ENCODE assay signal across 9 cellular contexts in the genomic region with DNA sequence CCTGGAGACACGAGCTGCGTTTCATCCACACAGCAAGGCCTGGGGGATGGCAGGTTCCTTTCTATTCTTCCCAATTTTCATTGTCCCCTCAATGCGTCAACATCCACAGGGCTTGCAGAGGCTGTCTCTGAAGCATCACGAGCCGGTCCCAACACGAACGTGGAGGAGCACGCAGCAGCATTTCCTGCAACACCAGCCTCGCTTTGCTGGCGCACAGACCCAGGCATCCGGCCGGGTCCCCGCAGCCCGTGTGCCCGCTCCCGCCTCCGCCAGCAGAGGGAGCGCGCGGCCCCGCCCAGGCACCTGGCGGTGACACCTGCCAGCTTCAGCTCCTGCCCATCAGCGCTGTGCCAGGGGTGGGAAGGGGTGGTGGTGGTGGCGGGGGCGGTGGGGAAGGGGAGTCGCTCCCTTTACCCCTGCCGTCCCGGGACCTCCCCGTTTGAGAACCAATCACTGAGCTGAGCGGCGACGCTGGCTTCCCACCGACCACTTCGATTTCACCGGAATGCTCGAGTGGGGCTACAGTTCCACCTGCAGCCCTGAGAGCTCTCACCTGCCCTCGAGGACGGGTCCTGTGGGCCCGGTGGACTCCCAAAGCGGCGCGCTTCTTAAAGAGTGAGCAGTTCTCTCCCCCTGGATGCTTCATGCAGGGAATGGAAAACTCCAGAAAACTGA.
DNase-seq lines count a peak whose midpoint lies in the region; TF ChIP-seq lines count a peak whose summit lies in the region.
"Had no signal": no experiment of that assay in that cellular context is flagged by ENCODE, and none has a peak within 500 bp of the region (broad histone marks: within the 10 kb centered on the region; RNA-seq: fewer than 3 reads in every experiment).

No MANE protein-coding gene starts in this region.

- H3K4me1 ChIP-seq in adrenal gland (replicated peaks in 1 of 2) (no peaks in the 10 kb centered on the region), neural progenitor cell (no peaks in the 10 kb centered on the region)

- no peaks in the 10 kb centered on the region for H3F3A ChIP-seq in neural progenitor cell (ENCODE audit: low read depth)

- H3K9me3 Mint-ChIP-seq in neural progenitor cell: peaks cover 2% of the 10 kb centered on the region

- H3K27ac ChIP-seq in adrenal gland (no peak overlapping the region), neural progenitor cell (no peak overlapping the region)
- H3K27ac ChIP-seq: thoracic aorta had no signal

- H3K36me3 Mint-ChIP-seq in neural progenitor cell: no peaks in the 10 kb centered on the region

- no peaks in the 10 kb centered on the region for H3K27me3 ChIP-seq in adrenal gland
- peaks cover 17% of the 10 kb centered on the region for H3K27me3 ChIP-seq in neural progenitor cell

- H3K4me2 ChIP-seq in neural progenitor cell: no peak overlapping the region

- H3K9ac ChIP-seq in neural progenitor cell: no peak overlapping the region

- POLR2A ChIA-PET in HEK293T (lab: Yijun Ruan, JAX): no interaction called here

- DNase-seq in GM13976 (ENCODE audit: low spot score) (peak; percentile 83), HEK293T (ENCODE audit: extremely low spot score) (peak; percentile 61), NCI-H510A (lab: John Stamatoyannopoulos, UW) (peak; percentile 55), adrenal gland (peak in 2 of 7 donors; percentile 5 to 26), neural progenitor cell (ENCODE audit: low spot score) (peak; percentile 62), T1000 (lab: John Stamatoyannopoulos, UW) (no peak), cerebellar cortex (ENCODE audit: low spot score) (no peak), NCI-H1694 (lab: John Stamatoyannopoulos, UW) (no peak)

- CTCF ChIA-PET in HEK293T (lab: Yijun Ruan, JAX): interaction anchor here (0.7 kb wide), 1 partner anchor 50 kb away, joined by 4 read pairs; no protein-coding TSS in a partner anchor

- H3K36me3 ChIP-seq in adrenal gland (replicated peaks in 1 of 2): no peaks in the 10 kb centered on the region
- H3K36me3 ChIP-seq in neural progenitor cell: no peaks in the 10 kb centered on the region
- H3K36me3 ChIP-seq: thoracic aorta had no signal

- in situ Hi-C loops in GM13976 (cut with MboI; ENCODE audit: low sequenced_read_pairs, unreplicated experiment): loop anchor here (25.0 kb wide), 2 partner anchors 400 to 650 kb away; no protein-coding TSS in a partner anchor

- H3K79me2 ChIP-seq in neural progenitor cell (ENCODE audit: low read depth): no peaks in the 10 kb centered on the region

- H3K27ac Mint-ChIP-seq in neural progenitor cell: no peak overlapping the region

- no peak for TF ChIP-seq POLR2A in adrenal gland (IDR thresholded peaks at IDR 0.05)

- peak; percentile 94 for TF ChIP-seq CTCF in GM13976 (IDR thresholded peaks at IDR 0.05; ENCODE audit: borderline replicate concordance, control extremely low read depth, extremely low read depth, insufficient read depth, missing control alignments)
- TF ChIP-seq CTCF in adrenal gland (IDR thresholded peaks at IDR 0.05): peak in 4 of 6 experiments; percentile 20 to 55 (median 46)
- TF ChIP-seq CTCF in neural progenitor cell (IDR thresholded peaks at IDR 0.05): peak; percentile 84

- H2AFZ ChIP-seq in neural progenitor cell (replicated peaks): peak overlapping the region; percentile 55

- peaks cover 23% of the 10 kb centered on the region for H3K4me1 Mint-ChIP-seq in neural progenitor cell

- WGBS in adrenal gland, 4 donors: 28 to 63% (median 30%) methylated on average over 10 to 42 of the region's 42 CpGs

- H4K20me1 ChIP-seq in neural progenitor cell (ENCODE audit: low read depth): no peaks in the 10 kb centered on the region

- intact Hi-C loops in adrenal gland (cut with DNase I): no loop called here

- H3K4me3 ChIP-seq in adrenal gland (no peak overlapping the region), neural progenitor cell (no peak overlapping the region)
- H3K4me3 ChIP-seq: thoracic aorta had no signal

- peaks cover 11% of the 10 kb centered on the region for H3K27me3 Mint-ChIP-seq in neural progenitor cell (ENCODE audit: insufficient read depth, low read depth)

- H3K4me3 Mint-ChIP-seq in neural progenitor cell: no peak overlapping the region

- H3K9me3 ChIP-seq in adrenal gland (replicated peaks in 1 of 3) (no peaks in the 10 kb centered on the region), neural progenitor cell (ENCODE audit: low read depth) (no peaks in the 10 kb centered on the region)
- H3K9me3 ChIP-seq: thoracic aorta had no signal

TF ChIP-seq in HEK293T, 16 proteins besides CTCF, POLR2A, EP300 and RAD21:
- no peak for TF ChIP-seq L3MBTL2 (conservative IDR thresholded peaks at IDR 0.05)
- TF ChIP-seq SUZ12 (IDR thresholded peaks at IDR 0.05): no peak
- no peak for TF ChIP-seq FOXK2 (IDR thresholded peaks at IDR 0.05)
- no peak for TF ChIP-seq SP1 (IDR thresholded peaks at IDR 0.05)
- TF ChIP-seq TARDBP (IDR thresholded peaks at IDR 0.05): no peak
- TF ChIP-seq CTBP1 (IDR thresholded peaks at IDR 0.05; ENCODE audit: borderline replicate concordance): no peak
- no peak for TF ChIP-seq NFRKB (IDR thresholded peaks at IDR 0.05)
- no peak for TF ChIP-seq FOXM1 (IDR thresholded peaks at IDR 0.05; ENCODE audit: borderline replicate concordance)
- TF ChIP-seq HDGF (IDR thresholded peaks at IDR 0.05; ENCODE audit: borderline replicate concordance): no peak
- no peak for TF ChIP-seq ELF4 (IDR thresholded peaks at IDR 0.05)
- no peak for TF ChIP-seq LEF1 (IDR thresholded peaks at IDR 0.05; ENCODE audit: borderline replicate concordance)
- no peak for TF ChIP-seq ARNT (IDR thresholded peaks at IDR 0.05)
- TF ChIP-seq BHLHE40 (IDR thresholded peaks at IDR 0.05; ENCODE audit: borderline replicate concordance): no peak
- no peak for TF ChIP-seq FOXA1 (IDR thresholded peaks at IDR 0.05)
- no peak for TF ChIP-seq ZNF384 (IDR thresholded peaks at IDR 0.05)
- TF ChIP-seq, protein P1, sequence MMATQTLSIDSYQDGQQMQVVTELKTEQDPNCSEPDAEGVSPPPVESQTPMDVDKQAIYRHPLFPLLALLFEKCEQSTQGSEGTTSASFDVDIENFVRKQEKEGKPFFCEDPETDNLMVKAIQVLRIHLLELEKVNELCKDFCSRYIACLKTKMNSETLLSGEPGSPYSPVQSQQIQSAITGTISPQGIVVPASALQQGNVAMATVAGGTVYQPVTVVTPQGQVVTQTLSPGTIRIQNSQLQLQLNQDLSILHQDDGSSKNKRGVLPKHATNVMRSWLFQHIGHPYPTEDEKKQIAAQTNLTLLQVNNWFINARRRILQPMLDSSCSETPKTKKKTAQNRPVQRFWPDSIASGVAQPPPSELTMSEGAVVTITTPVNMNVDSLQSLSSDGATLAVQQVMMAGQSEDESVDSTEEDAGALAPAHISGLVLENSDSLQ (IDR thresholded peaks at IDR 0.05): no peak

Comparison
In these comparisons a context has a peak if more than half of its experiments do, and no peak if none do; other contexts are left out.
1. DNase-seq: peak in GM13976 (single experiment), HEK293T (single experiment), NCI-H510A (single experiment) and neural progenitor cell (single experiment); none in T1000 (single experiment), cerebellar cortex (single experiment) and NCI-H1694 (single experiment).
2. Peak in every context shown above with its lines, with median percentiles within 50 percentile points of each other: CTCF ChIP-seq.